7 cellular contexts compared by ENCODE assay signal in genomic region chr3:140122183-140122582, GRCh38.
"Had no signal": no experiment of that assay in that cellular context is flagged by ENCODE, and none has a peak within 500 bp of the region (broad histone marks: within the 10 kb centered on the region; RNA-seq: fewer than 3 reads in every experiment).

No MANE protein-coding gene starts in this region.

- H3K27ac ChIP-seq: GM23248 had no signal

- H3K9me3 ChIP-seq: HAP-1 had no signal

- ATAC-seq: HCT116, K562 had no signal

- H3K4me1 ChIP-seq: HAP-1 had no signal

- DNase-seq: GM23248, GOT3, H7, IMR-90 had no signal

- H3K36me3 ChIP-seq: HAP-1 had no signal

- H2AFZ ChIP-seq: GM23248 had no signal

- H3K9ac ChIP-seq: GM23248 had no signal

- H3K4me3 ChIP-seq: GM23248, HAP-1, K562 had no signal
